ENCODE assay signal across 22 cellular contexts in the genomic region with DNA sequence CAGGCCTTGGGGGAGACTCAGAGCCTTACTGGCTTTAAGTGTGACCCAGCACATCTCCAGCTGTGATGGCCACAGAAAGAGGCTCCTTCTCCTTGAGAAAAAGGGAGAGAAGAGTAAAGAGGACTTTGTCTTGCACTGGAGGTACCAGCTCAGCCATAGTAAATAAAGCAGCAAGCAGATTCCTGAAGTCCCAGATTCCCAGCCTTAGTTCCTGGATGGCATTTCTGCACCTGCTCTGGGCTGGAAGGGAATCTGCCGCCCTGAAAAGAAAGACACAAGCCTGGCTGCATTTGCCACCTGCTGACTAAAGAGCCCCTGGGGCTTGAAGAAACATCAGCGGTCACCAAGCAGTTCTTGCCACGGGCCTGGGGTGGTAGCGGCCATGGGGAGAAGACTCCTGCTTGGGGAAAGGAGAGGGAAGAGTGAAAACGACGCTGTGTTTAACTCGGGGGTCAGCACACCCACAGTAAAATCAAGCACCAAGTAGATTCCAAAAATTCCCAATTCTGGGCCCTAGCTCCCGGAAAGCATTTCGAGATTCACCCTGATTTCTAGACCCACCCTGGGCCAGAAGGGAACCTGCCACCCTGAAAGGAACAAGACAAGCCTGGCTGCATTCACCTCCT. TPM values are rescaled to one million over a fixed set of nuclear protein-coding genes. Genes with fewer than 3 reads are reported as not detected.
DNase-seq lines count a peak whose midpoint lies in the region; ATAC-seq and TF ChIP-seq lines count a peak whose summit lies in the region.
"Had no signal": no experiment of that assay in that cellular context is flagged by ENCODE, and none has a peak within 500 bp of the region (broad histone marks: within the 10 kb centered on the region; RNA-seq: fewer than 3 reads in every experiment).

No MANE protein-coding gene starts in this region.

- H3K9ac ChIP-seq in mesenchymal stem cell (ENCODE audit: low read length): no peak overlapping the region

- no peak overlapping the region for H2BK12ac ChIP-seq in mesenchymal stem cell (ENCODE audit: low read length in 2 of 2)

- peak overlapping the region; percentile 22 for H3K27ac ChIP-seq in mesenchymal stem cell (ENCODE audit: low read length, poor library complexity, severe bottlenecking)
- no peak overlapping the region for H3K27ac ChIP-seq in sigmoid colon
- H3K27ac ChIP-seq: SJCRH30 had no signal

- H2AFZ ChIP-seq in mesenchymal stem cell (ENCODE audit: low read depth, low read length): no peak overlapping the region

- no peak overlapping the region for H3K4me3 Mint-ChIP-seq in activated T-helper 1 cell treated with anti-CD3 and anti-CD28 coated beads, Interleukin-12 subunit alpha, Interleukin-12 subunit beta, Interleukin-2, Interleukin-4 antibody, amounts not matched to agents 30 ng/mL and 10 ng/mL and 1 ng/mL, durations not matched to agents 14 hours and 24 hours and 36 hours
- H3K4me3 Mint-ChIP-seq: B cell had no signal

- H3K14ac ChIP-seq in mesenchymal stem cell (ENCODE audit: low read length in 2 of 2): no peak overlapping the region

- no peak overlapping the region for H3K18ac ChIP-seq in mesenchymal stem cell (ENCODE audit: low read depth in 1 of 2, low read length in 2 of 2)

- H3K36me3 ChIP-seq in mesenchymal stem cell (ENCODE audit: control insufficient read depth in 1 of 2, insufficient read depth in 2 of 2, low read depth in 1 of 2, low read length in 2 of 2): peaks cover 0 to 2% of the 10 kb centered on the region in 2 experiments
- no peaks in the 10 kb centered on the region for H3K36me3 ChIP-seq in sigmoid colon
- H3K36me3 ChIP-seq: SJCRH30 had no signal

- H2AK5ac ChIP-seq in mesenchymal stem cell (ENCODE audit: low read length, severe bottlenecking): no peak overlapping the region

- no peaks in the 10 kb centered on the region for H3K4me1 Mint-ChIP-seq in activated T-helper 1 cell treated with anti-CD3 and anti-CD28 coated beads, Interleukin-12 subunit alpha, Interleukin-12 subunit beta, Interleukin-2, Interleukin-4 antibody, amounts not matched to agents 30 ng/mL and 10 ng/mL and 1 ng/mL, durations not matched to agents 14 hours and 24 hours and 36 hours (ENCODE audit: low read depth)
- H3K4me1 Mint-ChIP-seq: B cell had no signal

- no peak overlapping the region for H4K8ac ChIP-seq in mesenchymal stem cell (ENCODE audit: low read length)

- H2BK120ac ChIP-seq in mesenchymal stem cell (ENCODE audit: low read depth, low read length): no peak overlapping the region

- 85% methylated on average over 6 of the region's 9 CpGs for WGBS in mesenchymal stem cell
- 82 to 92% methylated on average over 9 of the region's 9 CpGs for WGBS in sigmoid colon, 2 donors

- no peak for TF ChIP-seq CTCF in sigmoid colon (IDR thresholded peaks at IDR 0.05)

- no peaks in the 10 kb centered on the region for H3K9me3 Mint-ChIP-seq in activated T-helper 1 cell treated with anti-CD3 and anti-CD28 coated beads, Interleukin-12 subunit alpha, Interleukin-12 subunit beta, Interleukin-2, Interleukin-4 antibody, amounts not matched to agents 30 ng/mL and 10 ng/mL and 1 ng/mL, durations not matched to agents 14 hours and 24 hours and 36 hours

- H3K4me1 ChIP-seq in mesenchymal stem cell (ENCODE audit: control insufficient read depth, insufficient read depth, low read depth, low read length): peaks cover 6% of the 10 kb centered on the region
- H3K4me1 ChIP-seq in sigmoid colon: no peaks in the 10 kb centered on the region
- H3K4me1 ChIP-seq: SJCRH30 had no signal

- no peak overlapping the region for H2BK15ac ChIP-seq in mesenchymal stem cell (ENCODE audit: low read depth, poor library complexity, severe bottlenecking)

- H3K79me1 ChIP-seq in mesenchymal stem cell (replicated peaks; ENCODE audit: low read length, poor library complexity, severe bottlenecking): no peaks in the 10 kb centered on the region

- intact Hi-C loops in cardiac septum (cut with DNase I): no loop called here
- intact Hi-C loops in Right ventricle myocardium superior (cut with DNase I): no loop called here
- intact Hi-C loops in sigmoid colon (cut with DNase I): no loop called here
- intact Hi-C loops in activated T-helper 1 cell treated with anti-CD3 and anti-CD28 coated beads, Interleukin-12 subunit alpha, Interleukin-12 subunit beta, Interleukin-2, Interleukin-4 antibody, amounts not matched to agents 30 ng/mL and 10 ng/mL and 1 ng/mL, durations not matched to agents 14 hours and 24 hours and 36 hours (cut with micrococcal nuclease): no loop called here

- no peak overlapping the region for H3K23ac ChIP-seq in mesenchymal stem cell (ENCODE audit: low read length in 2 of 2)

- H3K9me3 ChIP-seq in mesenchymal stem cell (ENCODE audit: control insufficient read depth, low read length) (no peaks in the 10 kb centered on the region), sigmoid colon (no peaks in the 10 kb centered on the region)
- H3K9me3 ChIP-seq: SJCRH30 had no signal

- H3K27me3 Mint-ChIP-seq in activated T-helper 1 cell treated with anti-CD3 and anti-CD28 coated beads, Interleukin-12 subunit alpha, Interleukin-12 subunit beta, Interleukin-2, Interleukin-4 antibody, amounts not matched to agents 30 ng/mL and 10 ng/mL and 1 ng/mL, durations not matched to agents 14 hours and 24 hours and 36 hours (ENCODE audit: insufficient read depth): peaks cover 3% of the 10 kb centered on the region
- H3K27me3 Mint-ChIP-seq: B cell had no signal

- no peak overlapping the region for H3K27ac Mint-ChIP-seq in activated T-helper 1 cell treated with anti-CD3 and anti-CD28 coated beads, Interleukin-12 subunit alpha, Interleukin-12 subunit beta, Interleukin-2, Interleukin-4 antibody, amounts not matched to agents 30 ng/mL and 10 ng/mL and 1 ng/mL, durations not matched to agents 14 hours and 24 hours and 36 hours
- H3K27ac Mint-ChIP-seq: B cell had no signal

- no peak for ATAC-seq in Right ventricle myocardium superior (ENCODE audit: poor library complexity)
- ATAC-seq: Panc1 had no signal

- no peak overlapping the region for H3K4me2 ChIP-seq in mesenchymal stem cell (ENCODE audit: low read length, poor library complexity, severe bottlenecking)

- H3K4ac ChIP-seq in mesenchymal stem cell (ENCODE audit: low read depth in 1 of 2, low read length in 2 of 2): no peak overlapping the region

- H3K27me3 ChIP-seq in mesenchymal stem cell (ENCODE audit: control insufficient read depth in 1 of 2, insufficient read depth in 1 of 2, low read length in 2 of 2): no peaks in the 10 kb centered on the region
- H3K27me3 ChIP-seq in sigmoid colon: no peaks in the 10 kb centered on the region
- H3K27me3 ChIP-seq: SJCRH30 had no signal

- TF ChIP-seq EP300 in sigmoid colon (IDR thresholded peaks at IDR 0.05): no peak

- DNase-seq in cardiac septum (ENCODE audit: low spot score) (peak; percentile 51), Right ventricle myocardium superior (no peak), mesenchymal stem cell (no peak), sigmoid colon (peak; percentile 25), ureter (ENCODE audit: low spot score) (peak; percentile 29), NCI-H2107 (lab: John Stamatoyannopoulos, UW) (no peak), activated gamma-delta T cell treated with Interleukin-2 at 50 U/mL for 16 hours (no peak)
- DNase-seq in activated T-helper 1 cell treated with anti-CD3 and anti-CD28 coated beads, Interleukin-12 subunit alpha, Interleukin-12 subunit beta, Interleukin-2, Interleukin-4 antibody, amounts not matched to agents 30 ng/mL and 10 ng/mL and 1 ng/mL, durations not matched to agents 14 hours and 24 hours and 36 hours (ENCODE audit: low spot score): no peak
- DNase-seq: 8988T; EL; NCI-H1092 treated with DMSO at 0.1 percent for 48 hours; NCI-H1436 treated with DMSO at 0.1 percent for 48 hours; NCI-H1930; NCI-H2227 treated with DMSO at 0.1 percent for 48 hours; NCI-H510A treated with DMSO at 0.1 percent for 48 hours; NCI-H748 treated with DMSO at 0.1 percent for 48 hours; NK-92 treated with Interleukin-12 subunit alpha and Interleukin-12 subunit beta, amount 100 ng/mL, for 24 hours; SJCRH30 had no signal

- H2BK5ac ChIP-seq in mesenchymal stem cell (ENCODE audit: low read depth, low read length, poor library complexity, severe bottlenecking): no peak overlapping the region

- H4K91ac ChIP-seq in mesenchymal stem cell (ENCODE audit: low read length): no peak overlapping the region

- H3K4me3 ChIP-seq in mesenchymal stem cell (ENCODE audit: insufficient read depth in 1 of 2, low read depth in 1 of 2, low read length in 2 of 2) (no peak overlapping the region), sigmoid colon (no peak overlapping the region)
- H3K4me3 ChIP-seq: K562, SJCRH30 had no signal

- peaks cover 2% of the 10 kb centered on the region for H3K36me3 Mint-ChIP-seq in activated T-helper 1 cell treated with anti-CD3 and anti-CD28 coated beads, Interleukin-12 subunit alpha, Interleukin-12 subunit beta, Interleukin-2, Interleukin-4 antibody, amounts not matched to agents 30 ng/mL and 10 ng/mL and 1 ng/mL, durations not matched to agents 14 hours and 24 hours and 36 hours (ENCODE audit: low read depth)
- H3K36me3 Mint-ChIP-seq: CD14-positive monocyte had no signal

- TF ChIP-seq POLR2A in sigmoid colon (IDR thresholded peaks at IDR 0.05): no peak

RNA-seq across cellular contexts. Expression of gene TNK2, which starts 24.2 kb away (rescaled TPM):
- total RNA-seq in cardiac septum (48.3 TPM), Right ventricle myocardium superior (26.7 TPM), sigmoid colon (10 to 100 TPM; 12.5 to 41.0 (median 18.1) TPM), ureter (97.6 TPM)
- 11.7 TPM for polyA plus RNA-seq in mesenchymal stem cell (2013, experiment 1 of 2)
- 11.4 TPM for polyA plus RNA-seq in mesenchymal stem cell (2013, experiment 2 of 2)
- polyA plus RNA-seq in sigmoid colon: 10 to 100 TPM in 2 of 3 donors, 1 to 10 TPM in 1; 8.4 to 44.0 (median 17.1) TPM
- total RNA-seq in activated T-helper 1 cell treated with anti-CD3 and anti-CD28 coated beads, Interleukin-12 subunit alpha, Interleukin-12 subunit beta, Interleukin-2, Interleukin-4 antibody, amounts not matched to agents 30 ng/mL and 10 ng/mL and 1 ng/mL, durations not matched to agents 14 hours and 24 hours and 36 hours: 126 and 127 TPM in 2 replicates

Comparison
In these comparisons a context has a peak if more than half of its experiments do, and no peak if none do; other contexts are left out.
1. DNase-seq: peak in cardiac septum (single experiment), sigmoid colon (single experiment) and ureter (single experiment); none in Right ventricle myocardium superior (single experiment), mesenchymal stem cell (single experiment), NCI-H2107 (single experiment), activated T-helper 1 cell treated with anti-CD3 and anti-CD28 coated beads, Interleukin-12 subunit alpha, Interleukin-12 subunit beta, Interleukin-2, Interleukin-4 antibody, amounts not matched to agents 30 ng/mL and 10 ng/mL and 1 ng/mL, durations not matched to agents 14 hours and 24 hours and 36 hours (single experiment) and activated gamma-delta T cell treated with Interleukin-2 at 50 U/mL for 16 hours (single experiment).